ENCODE assay signal across 9 cellular contexts in the genomic region with DNA sequence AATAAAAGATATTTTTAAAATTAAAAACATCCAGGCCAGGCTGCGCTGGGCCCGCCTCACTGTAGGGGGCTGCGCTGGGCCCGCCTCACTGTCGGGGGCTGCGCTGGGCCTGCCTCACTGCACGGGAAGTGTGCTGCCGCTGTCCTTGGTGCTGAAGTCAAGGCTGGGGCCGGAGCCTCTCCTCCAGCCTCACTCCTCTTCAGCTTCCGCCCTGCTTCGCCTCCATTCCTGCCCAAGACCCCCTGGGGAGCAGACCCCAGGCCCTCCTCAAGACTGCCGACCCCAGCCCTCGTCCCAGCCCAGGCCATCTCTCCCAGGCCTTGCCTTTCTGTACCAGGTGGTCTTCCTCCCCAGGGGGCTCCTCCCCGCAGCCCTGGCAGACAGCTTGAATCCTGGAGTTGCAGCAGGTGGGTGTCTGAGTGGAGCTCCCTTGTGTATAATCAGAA. TPM values are rescaled to one million over a fixed set of nuclear protein-coding genes. Genes with fewer than 3 reads are reported as not detected.
A peak's percentile ranks its signal among the peaks of the same experiment; 100 is the strongest.
DNase-seq lines count a peak whose midpoint lies in the region; ATAC-seq lines count a peak whose summit lies in the region.
"Had no signal": no experiment of that assay in that cellular context is flagged by ENCODE, and none has a peak within 500 bp of the region (broad histone marks: within the 10 kb centered on the region; RNA-seq: fewer than 3 reads in every experiment).

No MANE protein-coding gene starts in this region.

- H4K8ac ChIP-seq in mesenchymal stem cell (ENCODE audit: low read length): no peak overlapping the region

- no peak overlapping the region for H3K4me2 ChIP-seq in mesenchymal stem cell (ENCODE audit: low read length, poor library complexity, severe bottlenecking)

- H2AFZ ChIP-seq in mesenchymal stem cell (ENCODE audit: low read depth, low read length): no peak overlapping the region

- H3K27me3 ChIP-seq in mesenchymal stem cell (ENCODE audit: control insufficient read depth in 1 of 2, insufficient read depth in 1 of 2, low read length in 2 of 2): peaks cover 22 to 49% of the 10 kb centered on the region in 2 experiments
- H3K27me3 ChIP-seq: thyroid gland had no signal

- H3K79me1 ChIP-seq in mesenchymal stem cell (replicated peaks; ENCODE audit: low read length, poor library complexity, severe bottlenecking): no peaks in the 10 kb centered on the region

- no peak overlapping the region for H2BK120ac ChIP-seq in mesenchymal stem cell (ENCODE audit: low read depth, low read length)

- ATAC-seq in HG02884 (IDR thresholded peaks at IDR 0.05; ENCODE audit: unreplicated experiment): no peak

- no peaks in the 10 kb centered on the region for H3K9me3 ChIP-seq in mesenchymal stem cell (ENCODE audit: control insufficient read depth, low read length)
- H3K9me3 ChIP-seq: thyroid gland had no signal

- 9% methylated on average over 13 of the region's 14 CpGs for WGBS in mesenchymal stem cell

- H3K36me3 ChIP-seq in mesenchymal stem cell (ENCODE audit: control insufficient read depth in 1 of 2, insufficient read depth in 2 of 2, low read depth in 1 of 2, low read length in 2 of 2): no peaks in the 10 kb centered on the region
- H3K36me3 ChIP-seq: thyroid gland had no signal

- no peak overlapping the region for H3K9ac ChIP-seq in mesenchymal stem cell (ENCODE audit: low read length)

- no peak overlapping the region for H2BK12ac ChIP-seq in mesenchymal stem cell (ENCODE audit: low read length in 2 of 2)

- H2BK5ac ChIP-seq in mesenchymal stem cell (ENCODE audit: low read depth, low read length, poor library complexity, severe bottlenecking): no peak overlapping the region

- no peak overlapping the region for H2AK5ac ChIP-seq in mesenchymal stem cell (ENCODE audit: low read length, severe bottlenecking)

- no peak overlapping the region for H3K27ac ChIP-seq in mesenchymal stem cell (ENCODE audit: low read length, poor library complexity, severe bottlenecking)
- H3K27ac ChIP-seq: thyroid gland had no signal

- H3K18ac ChIP-seq in mesenchymal stem cell (ENCODE audit: low read depth in 1 of 2, low read length in 2 of 2): no peak overlapping the region

- H3K4me3 ChIP-seq in mesenchymal stem cell (ENCODE audit: insufficient read depth in 1 of 2, low read depth in 1 of 2, low read length in 2 of 2): no peak overlapping the region
- H3K4me3 ChIP-seq: thyroid gland had no signal

- no peak overlapping the region for H3K4ac ChIP-seq in mesenchymal stem cell (ENCODE audit: low read depth in 1 of 2, low read length in 2 of 2)

- H3K14ac ChIP-seq in mesenchymal stem cell (ENCODE audit: low read length in 2 of 2): no peak overlapping the region

- H3K4me1 ChIP-seq in mesenchymal stem cell (ENCODE audit: control insufficient read depth, insufficient read depth, low read depth, low read length): peaks cover 6% of the 10 kb centered on the region
- H3K4me1 ChIP-seq: thyroid gland had no signal

- DNase-seq in NCI-H1436 (lab: John Stamatoyannopoulos, UW) (peak; percentile 77), NCI-H1436 treated with DMSO at 0.1 percent for 48 hours (lab: John Stamatoyannopoulos, UW) (no peak), RPMI8226 (peak; percentile 72), mesenchymal stem cell (peak; percentile 64), anterior cingulate cortex (lab: John Stamatoyannopoulos, UW) (no peak), DMS79 treated with DMSO at 0.1 percent for 48 hours (lab: John Stamatoyannopoulos, UW) (no peak)
- DNase-seq in activated naive CD4-positive, alpha-beta T cell treated with anti-CD3 and anti-CD28 coated beads, Interleukin-2, amount 50 U/mL, for 16 hours: peak; percentile 53

- no peak overlapping the region for H3K23ac ChIP-seq in mesenchymal stem cell (ENCODE audit: low read length in 2 of 2)

- no peak overlapping the region for H4K91ac ChIP-seq in mesenchymal stem cell (ENCODE audit: low read length)

- H2BK15ac ChIP-seq in mesenchymal stem cell (ENCODE audit: low read depth, poor library complexity, severe bottlenecking): no peak overlapping the region

RNA-seq across cellular contexts. Expression of gene ENDOV, which starts 26.2 kb away (rescaled TPM):
- polyA plus RNA-seq in mesenchymal stem cell (2013, experiment 1 of 2): 13.7 TPM
- 12.8 TPM for polyA plus RNA-seq in mesenchymal stem cell (2013, experiment 2 of 2)

RNA-seq across cellular contexts. Expression of gene NPTX1, which starts 35.3 kb away (rescaled TPM):
- 1.3 TPM for polyA plus RNA-seq in mesenchymal stem cell (2013, experiment 1 of 2)
- polyA plus RNA-seq in mesenchymal stem cell (2013, experiment 2 of 2): 1.5 TPM

Comparison
In these comparisons a context has a peak if more than half of its experiments do, and no peak if none do; other contexts are left out.
1. DNase-seq: peak in NCI-H1436 (single experiment), RPMI8226 (single experiment), activated naive CD4-positive, alpha-beta T cell treated with anti-CD3 and anti-CD28 coated beads, Interleukin-2, amount 50 U/mL, for 16 hours (single experiment) and mesenchymal stem cell (single experiment); none in NCI-H1436 treated with DMSO at 0.1 percent for 48 hours (single experiment), anterior cingulate cortex (0 of 58) and DMS79 treated with DMSO at 0.1 percent for 48 hours (single experiment).